In the genomic region with DNA sequence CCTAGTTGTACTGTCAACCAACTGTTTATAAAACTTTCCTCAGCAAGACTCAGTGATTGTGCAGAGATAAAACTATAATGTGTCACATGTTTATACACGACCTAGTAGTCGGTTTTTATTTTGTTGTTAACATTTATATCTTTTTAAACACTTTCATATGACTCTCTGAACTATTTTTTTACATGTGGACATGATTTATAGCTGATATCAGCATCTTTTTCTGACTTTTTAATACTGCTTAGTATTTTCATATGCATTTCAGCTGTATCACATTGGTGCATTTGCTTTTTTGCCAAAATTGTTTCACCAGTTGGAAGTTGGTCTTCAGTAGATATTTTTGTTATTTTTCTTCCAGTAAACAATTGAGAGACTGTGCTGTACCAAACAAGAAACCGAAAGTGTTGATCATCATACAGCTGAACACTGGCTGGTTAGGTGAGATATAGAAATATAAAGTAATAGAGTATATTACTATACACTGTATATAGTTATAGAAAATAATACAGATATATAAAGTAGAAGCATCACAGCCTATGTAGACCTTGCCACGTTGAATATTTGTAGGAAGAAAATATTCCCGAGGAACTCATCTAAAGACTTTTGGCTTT, we compare ENCODE assay signal across 23 cellular contexts.
"Had no signal": no experiment of that assay in that cellular context is flagged by ENCODE, and none has a peak within 500 bp of the region (broad histone marks: within the 10 kb centered on the region; RNA-seq: fewer than 3 reads in every experiment).

No MANE protein-coding gene starts in this region.

- H3K9me3 ChIP-seq: MG63, SK-N-SH had no signal

- H3K36me3 ChIP-seq: MG63 had no signal

- H3K27ac ChIP-seq: RWPE1 had no signal

- DNase-seq: Karpas-422; KG1; MG63; NCI-H1092; NCI-H1105 treated with DMSO at 0.1 percent for 48 hours; NCI-H1417 treated with DMSO at 0.1 percent for 48 hours; NCI-H146; NCI-H1694 treated with DMSO at 0.1 percent for 48 hours; NCI-H1930; NCI-H2081; NCI-H2107; NCI-H2227 treated with DMSO at 0.1 percent for 48 hours; NCI-H524; NCI-H69; NCI-H774; NK-92 treated with Interleukin-12 subunit alpha and Interleukin-12 subunit beta, amount 100 ng/mL, for 24 hours; PC-3; SHP77; SK-N-SH; SW 1271; T-cell had no signal

- H3K27me3 ChIP-seq: MG63 had no signal

- H3K4me3 ChIP-seq: MG63 had no signal

- H3K4me2 ChIP-seq: SK-N-SH had no signal

- ATAC-seq: Panc1, PC-3, T-cell had no signal

- H3K9ac ChIP-seq: SK-N-SH had no signal
